Comparison of ENCODE assay signal across 1 cellular context in the genomic region with DNA sequence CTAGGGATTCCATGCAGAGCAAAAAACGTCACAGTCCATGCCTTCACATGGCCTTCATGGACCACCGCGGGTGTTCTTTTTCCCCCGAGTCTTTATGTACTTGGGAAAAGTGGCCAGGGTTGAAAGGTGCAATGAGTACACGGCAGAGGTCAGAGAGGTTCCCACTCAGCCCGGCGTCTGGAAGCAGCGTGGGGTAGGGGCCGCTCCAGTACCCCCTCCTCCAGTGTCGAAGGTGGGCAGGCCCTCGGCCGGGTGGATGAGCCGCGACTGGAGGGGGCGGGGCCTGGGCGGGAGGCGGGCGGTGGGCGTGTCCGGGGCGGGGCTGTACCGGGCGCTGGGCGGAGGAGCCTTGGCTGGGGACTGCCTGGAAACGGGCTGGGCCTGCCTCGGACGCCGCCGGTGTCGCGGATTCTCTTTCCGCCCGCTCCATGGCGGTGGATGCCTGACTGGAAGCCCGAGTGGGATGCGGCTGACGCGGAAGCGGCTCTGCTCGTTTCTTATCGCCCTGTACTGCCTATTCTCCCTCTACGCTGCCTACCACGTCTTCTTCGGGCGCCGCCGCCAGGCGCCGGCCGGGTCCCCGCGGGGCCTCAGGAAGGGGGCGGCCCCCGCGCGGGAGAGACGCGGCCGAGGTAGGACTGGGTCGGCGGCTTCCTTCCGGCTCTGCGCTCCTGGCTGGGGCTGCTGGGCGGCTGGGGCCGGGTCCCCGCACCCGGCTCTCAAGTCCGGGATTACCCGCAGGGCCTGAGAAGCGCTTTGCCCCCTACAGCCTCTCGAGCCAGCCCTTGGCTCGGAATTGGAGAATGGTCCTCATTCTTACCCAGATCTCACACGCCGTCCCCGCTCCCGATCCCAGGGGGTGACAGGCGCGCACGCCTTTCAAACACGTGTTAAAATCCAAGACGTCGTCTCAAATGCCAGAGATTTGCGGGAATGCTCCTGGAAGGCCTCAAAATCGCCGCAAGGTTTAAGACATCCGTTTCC.
A peak's percentile ranks its signal among the peaks of the same experiment; 100 is the strongest.
TF ChIP-seq lines count a peak whose summit lies in the region.

TSS of gene RXYLT1 (plus strand) at position 412 of the 984 bp plus-strand sequence. CDS start at position 464, 52 bp downstream.

TF ChIP-seq in PFSK-1, 5 proteins besides CTCF, POLR2A, EP300 and RAD21 (continued from another document):
- TF ChIP-seq, protein P1, sequence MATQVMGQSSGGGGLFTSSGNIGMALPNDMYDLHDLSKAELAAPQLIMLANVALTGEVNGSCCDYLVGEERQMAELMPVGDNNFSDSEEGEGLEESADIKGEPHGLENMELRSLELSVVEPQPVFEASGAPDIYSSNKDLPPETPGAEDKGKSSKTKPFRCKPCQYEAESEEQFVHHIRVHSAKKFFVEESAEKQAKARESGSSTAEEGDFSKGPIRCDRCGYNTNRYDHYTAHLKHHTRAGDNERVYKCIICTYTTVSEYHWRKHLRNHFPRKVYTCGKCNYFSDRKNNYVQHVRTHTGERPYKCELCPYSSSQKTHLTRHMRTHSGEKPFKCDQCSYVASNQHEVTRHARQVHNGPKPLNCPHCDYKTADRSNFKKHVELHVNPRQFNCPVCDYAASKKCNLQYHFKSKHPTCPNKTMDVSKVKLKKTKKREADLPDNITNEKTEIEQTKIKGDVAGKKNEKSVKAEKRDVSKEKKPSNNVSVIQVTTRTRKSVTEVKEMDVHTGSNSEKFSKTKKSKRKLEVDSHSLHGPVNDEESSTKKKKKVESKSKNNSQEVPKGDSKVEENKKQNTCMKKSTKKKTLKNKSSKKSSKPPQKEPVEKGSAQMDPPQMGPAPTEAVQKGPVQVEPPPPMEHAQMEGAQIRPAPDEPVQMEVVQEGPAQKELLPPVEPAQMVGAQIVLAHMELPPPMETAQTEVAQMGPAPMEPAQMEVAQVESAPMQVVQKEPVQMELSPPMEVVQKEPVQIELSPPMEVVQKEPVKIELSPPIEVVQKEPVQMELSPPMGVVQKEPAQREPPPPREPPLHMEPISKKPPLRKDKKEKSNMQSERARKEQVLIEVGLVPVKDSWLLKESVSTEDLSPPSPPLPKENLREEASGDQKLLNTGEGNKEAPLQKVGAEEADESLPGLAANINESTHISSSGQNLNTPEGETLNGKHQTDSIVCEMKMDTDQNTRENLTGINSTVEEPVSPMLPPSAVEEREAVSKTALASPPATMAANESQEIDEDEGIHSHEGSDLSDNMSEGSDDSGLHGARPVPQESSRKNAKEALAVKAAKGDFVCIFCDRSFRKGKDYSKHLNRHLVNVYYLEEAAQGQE (IDR thresholded peaks at IDR 0.05; ENCODE audit: insufficient read depth in 1 of 2, low read depth in 2 of 2, low read length in 2 of 2) = no peak
- TF ChIP-seq POLR2AphosphoS5 (IDR thresholded peaks at IDR 0.05; ENCODE audit: low read depth, low read length) = peak; percentile 76
